In the genomic region with DNA sequence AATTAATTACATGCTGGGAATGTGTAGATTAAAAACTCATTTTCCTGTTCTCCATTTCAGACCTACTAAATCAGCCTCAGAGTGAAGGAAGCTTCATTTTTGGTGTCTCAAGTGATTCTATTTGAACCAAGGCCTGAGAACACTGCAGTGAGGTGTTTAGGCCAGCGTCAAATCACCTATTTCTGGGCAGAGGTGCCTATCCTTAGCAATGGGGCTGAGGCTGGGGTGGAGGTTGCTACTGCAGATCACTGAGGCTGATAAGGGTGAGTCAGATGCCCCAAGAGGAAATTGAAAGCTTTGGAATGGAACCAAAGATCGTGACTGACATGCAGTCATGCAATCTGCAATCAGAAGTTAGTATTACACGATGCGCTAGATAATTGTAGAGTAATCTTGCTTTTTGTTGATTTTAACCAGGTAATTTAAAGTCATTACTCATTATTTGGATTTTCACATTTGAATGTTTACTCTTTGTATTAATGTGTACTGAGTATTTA, we compare ENCODE assay signal across 8 cellular contexts. TPM values are rescaled to one million over a fixed set of nuclear protein-coding genes. Genes with fewer than 3 reads are reported as not detected.
A peak's percentile ranks its signal among the peaks of the same experiment; 100 is the strongest.
DNase-seq lines count a peak whose midpoint lies in the region; ATAC-seq and TF ChIP-seq lines count a peak whose summit lies in the region.

No MANE protein-coding gene starts in this region.

- TSS peak; percentile 93 for BruUV-seq in PC-3 (replicated peaks; lab: Mats Ljungman, UMichigan)

- no peaks in the 10 kb centered on the region for H3K9me2 ChIP-seq in PC-3 (replicated peaks; ENCODE audit: low read length)

- CTCF ChIA-PET in PC-3 (lab: Charles Lee) = interaction anchor here (0.5 to 1.1 kb wide), 4 partner anchors 56 to 201 kb away, joined by 3 to 8 read pairs (median 3); no protein-coding TSS in a partner anchor

- peak overlapping the region; percentile 36; the same call in 1 of the 2 replicates for H3K4me3 ChIP-seq in PC-3 (ENCODE audit: low read length)
- no peak overlapping the region for H3K4me3 ChIP-seq in smooth muscle cell

- peaks cover 17% of the 10 kb centered on the region for H3F3A ChIP-seq in PC-3 (ENCODE audit: low read length, unreplicated experiment)
- no peaks in the 10 kb centered on the region for H3F3A ChIP-seq in smooth muscle cell (ENCODE audit: low read depth)

- H3K4me1 ChIP-seq in PC-3 (ENCODE audit: insufficient read depth, low read length) (peaks cover 44% of the 10 kb centered on the region), smooth muscle cell (ENCODE audit: low read depth) (peaks cover 5% of the 10 kb centered on the region)

- H3K9me3 ChIP-seq in PC-3 (ENCODE audit: low read length) (no peaks in the 10 kb centered on the region), smooth muscle cell (replicated peaks; ENCODE audit: low read depth) (no peaks in the 10 kb centered on the region)

- H3K27me3 ChIP-seq in PC-3 (ENCODE audit: low read length) = no peaks in the 10 kb centered on the region
- no peaks in the 10 kb centered on the region for H3K27me3 ChIP-seq in smooth muscle cell (ENCODE audit: low read depth)

- peak overlapping the region; percentile 96 for H3K27ac ChIP-seq in PC-3 (ENCODE audit: low read length)
- H3K27ac ChIP-seq in smooth muscle cell (ENCODE audit: low read depth) = peak overlapping the region; percentile 88

- H2AFZ ChIP-seq in PC-3 (ENCODE audit: low read length) (no peak overlapping the region), smooth muscle cell (ENCODE audit: low read depth) (no peak overlapping the region)

- H3K36me3 ChIP-seq in PC-3 (ENCODE audit: low read depth, low read length) = no peaks in the 10 kb centered on the region
- no peaks in the 10 kb centered on the region for H3K36me3 ChIP-seq in smooth muscle cell (ENCODE audit: low read depth)

- H3K9ac ChIP-seq in PC-3 (ENCODE audit: low read length) (peak overlapping the region; percentile 82), smooth muscle cell (ENCODE audit: low read depth) (peak overlapping the region; percentile 53)

- no peak for TF ChIP-seq CTCF in PC-3 (conservative IDR thresholded peaks at IDR 0.05; ENCODE audit: low read depth, low read length)
- no peak for TF ChIP-seq CTCF in smooth muscle cell (IDR thresholded peaks at IDR 0.05; ENCODE audit: borderline replicate concordance, insufficient read depth, poor library complexity, severe bottlenecking)

- H4K20me1 ChIP-seq in PC-3 (ENCODE audit: low read length) (no peaks in the 10 kb centered on the region), smooth muscle cell (ENCODE audit: low read depth) (no peaks in the 10 kb centered on the region)

- no peaks in the 10 kb centered on the region for H3K79me2 ChIP-seq in PC-3 (ENCODE audit: low read length)
- no peaks in the 10 kb centered on the region for H3K79me2 ChIP-seq in smooth muscle cell (ENCODE audit: low read depth)

- ATAC-seq in PC-3 (peak; percentile 88), GM19395 (IDR thresholded peaks at IDR 0.05; ENCODE audit: unreplicated experiment) (no peak), HG02571 (IDR thresholded peaks at IDR 0.05; ENCODE audit: unreplicated experiment) (no peak), GM19023 (IDR thresholded peaks at IDR 0.05; ENCODE audit: unreplicated experiment) (no peak)

- POLR2A ChIA-PET in PC-3 (lab: Charles Lee; ENCODE audit: unreplicated experiment) = interaction anchor here (0.5 to 1.8 kb wide), 6 partner anchors 32 to 111 kb away, joined by 3 to 22 read pairs (median 11); no protein-coding TSS in a partner anchor

- H3K4me2 ChIP-seq in PC-3 (ENCODE audit: low read length) (peak overlapping the region; percentile 77), smooth muscle cell (peak overlapping the region; percentile 68)

- WGBS in smooth muscle cell (ENCODE audit: low lambda C conversion rate) = 30% methylated on average over 4 of the region's 4 CpGs

- DNase-seq in GOT3 (lab: John Stamatoyannopoulos, UW) (peak; percentile 4), PC-3 (peak; percentile 100), fibroblast of the conjunctiva (ENCODE audit: low read depth) (peak; percentile 79), smooth muscle cell (lab: John Stamatoyannopoulos, UW; ENCODE audit: unreplicated experiment) (no peak)
- peak; percentile 32 for DNase-seq in activated T-cell treated with anti-CD3 and anti-CD28 coated beads, Interleukin-2, amount 50 U/mL, for 1 hour

- intact Hi-C loops in PC-3 (cut with micrococcal nuclease) = loop anchor here (1.0 to 10.0 kb wide), 4 partner anchors 35 to 885 kb away; a partner anchor contains a TSS

RNA-seq across cellular contexts. Expression of a gene that starts 4.4 kb away (rescaled TPM):
- 419 and 430 TPM in 2 replicates for total RNA-seq in PC-3 (2014; rRNA removed)
- 42.6 and 61.7 TPM in 2 replicates for total RNA-seq in smooth muscle cell
- 31.1 and 39.9 TPM in 2 replicates for polyA plus RNA-seq in smooth muscle cell
